1 cellular context compared by ENCODE assay signal in genomic region chr4:26228883-26229282, GRCh38.
TF ChIP-seq lines count a peak whose summit lies in the region.

No MANE protein-coding gene starts in this region.

TF ChIP-seq in IMR-90, 13 proteins besides CTCF, POLR2A, EP300 and RAD21 (continued from another document):
- TF ChIP-seq, protein P1, sequence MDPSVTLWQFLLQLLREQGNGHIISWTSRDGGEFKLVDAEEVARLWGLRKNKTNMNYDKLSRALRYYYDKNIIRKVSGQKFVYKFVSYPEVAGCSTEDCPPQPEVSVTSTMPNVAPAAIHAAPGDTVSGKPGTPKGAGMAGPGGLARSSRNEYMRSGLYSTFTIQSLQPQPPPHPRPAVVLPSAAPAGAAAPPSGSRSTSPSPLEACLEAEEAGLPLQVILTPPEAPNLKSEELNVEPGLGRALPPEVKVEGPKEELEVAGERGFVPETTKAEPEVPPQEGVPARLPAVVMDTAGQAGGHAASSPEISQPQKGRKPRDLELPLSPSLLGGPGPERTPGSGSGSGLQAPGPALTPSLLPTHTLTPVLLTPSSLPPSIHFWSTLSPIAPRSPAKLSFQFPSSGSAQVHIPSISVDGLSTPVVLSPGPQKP (IDR thresholded peaks at IDR 0.05; ENCODE audit: borderline replicate concordance, low read depth, low read length) = no peak
- TF ChIP-seq NFE2L2 (IDR thresholded peaks at IDR 0.05; ENCODE audit: low read depth, low read length) (no peak), MAZ (IDR thresholded peaks at IDR 0.05; ENCODE audit: borderline replicate concordance, low read depth, low read length) (no peak), MAFK (IDR thresholded peaks at IDR 0.05; ENCODE audit: low read depth, low read length) (no peak)
TF ChIP-seq in IMR-90: peak in this region for 0.
